In the genomic region with DNA sequence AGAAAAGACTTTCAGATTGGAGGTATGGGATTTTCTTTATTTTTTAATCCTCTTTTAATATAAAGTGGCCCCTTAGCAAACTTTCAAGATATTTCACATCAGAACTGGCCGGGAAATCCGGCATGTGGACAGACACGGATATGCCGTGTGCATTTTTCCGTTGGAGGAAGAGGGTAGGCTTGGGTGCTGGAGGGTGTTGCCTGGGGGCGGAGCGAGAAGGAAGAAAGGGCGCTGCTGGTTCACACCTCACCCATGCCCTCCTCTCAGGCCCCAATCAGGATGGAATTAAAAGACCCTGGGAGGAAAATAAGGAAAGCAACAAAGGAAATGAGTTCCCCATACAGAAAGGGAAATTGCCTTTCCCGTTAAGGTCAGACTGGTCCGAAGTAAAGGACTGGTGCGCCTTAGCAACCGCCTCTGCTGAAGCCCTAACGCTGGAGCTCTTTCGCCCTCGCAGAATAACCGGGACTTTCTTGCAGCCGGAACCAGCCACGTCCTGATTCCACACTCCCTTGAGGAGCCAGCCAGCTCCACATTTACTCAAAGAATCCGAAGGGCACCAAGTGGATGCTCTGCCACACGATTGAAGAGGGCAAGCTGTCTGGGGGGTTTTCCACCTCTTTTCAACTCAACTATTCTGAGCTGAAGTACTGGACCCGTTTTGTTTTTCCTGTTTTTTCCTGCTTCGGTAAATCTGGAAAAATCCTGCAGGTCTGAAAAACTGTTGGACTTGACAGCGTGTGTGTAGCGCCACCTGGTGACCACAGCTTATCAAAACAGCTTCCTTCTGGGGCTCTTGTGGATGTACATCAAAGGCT, we compare ENCODE assay signal across 8 cellular contexts. TPM values are rescaled to one million over a fixed set of nuclear protein-coding genes. Genes with fewer than 3 reads are reported as not detected.
DNase-seq lines count a peak whose midpoint lies in the region; ATAC-seq, FAIRE-seq and TF ChIP-seq lines count a peak whose summit lies in the region.

No MANE protein-coding gene starts in this region.

- no peak for TF ChIP-seq POLR2A in spleen (IDR thresholded peaks at IDR 0.05)

- peak; percentile 99 for TF ChIP-seq CTCF in chondrocyte (IDR thresholded peaks at IDR 0.05)
- TF ChIP-seq CTCF in kidney (IDR thresholded peaks at IDR 0.05; ENCODE audit: borderline replicate concordance, extremely low read depth, insufficient read depth) = peak; percentile 92
- peak; percentile 72 to 96 (median 81) for TF ChIP-seq CTCF in spleen (IDR thresholded peaks at IDR 0.05 in 8 of 11, conservative IDR thresholded peaks at IDR 0.05 in 3 of 11)

- FAIRE-seq in kidney (lab: Jason Lieb, UNC) = no peak

- peaks cover 3% of the 10 kb centered on the region for H3K36me3 Mint-ChIP-seq in chondrocyte (ENCODE audit: low read depth)

- peak overlapping the region; percentile 65 for H3K4me3 Mint-ChIP-seq in chondrocyte (ENCODE audit: unreplicated experiment)

- H3K27ac ChIP-seq in BLaER1 treated with 17β-estradiol and CSF1 and Interleukin-3, amounts not matched to agents 10 nM and 100 nM = peak overlapping the region; percentile 42 to 69 (median 60); a peak in 21 of 22 replicates
- H3K27ac ChIP-seq in kidney (ENCODE audit: low read depth in 2 of 2, low read length in 2 of 2) = peak overlapping the region in 1 of 2 donors; percentile 80
- peak overlapping the region; percentile 24 to 79 (median 70) for H3K27ac ChIP-seq in spleen

- H3K9me3 ChIP-seq in BLaER1 treated with 17β-estradiol and CSF1 and Interleukin-3, amounts not matched to agents 10 nM and 100 nM (replicated peaks in 1 of 11) = no peaks in the 10 kb centered on the region
- H3K9me3 ChIP-seq in HAP-1 (no peaks in the 10 kb centered on the region), kidney (ENCODE audit: control insufficient read depth in 1 of 2, low read length in 2 of 2) (no peaks in the 10 kb centered on the region), spleen (no peaks in the 10 kb centered on the region)

- peak; percentile 83 to 84 for DNase-seq in HAP-1 (ENCODE audit: low spot score in 2 of 2)
- DNase-seq in NCI-H2196 (lab: John Stamatoyannopoulos, UW; ENCODE audit: unreplicated experiment) = peak; percentile 85
- peak; percentile 72 for DNase-seq in activated CD4-positive, CD25-positive, alpha-beta regulatory T cell treated with anti-CD3 and anti-CD28 coated beads, Interleukin-2, amount 50 U/mL, for 72 hours
- DNase-seq in chondrocyte (ENCODE audit: low spot score) = no peak
- peak; percentile 86 for DNase-seq in kidney
- DNase-seq in spleen = peak; percentile 91

- H3K27ac Mint-ChIP-seq in chondrocyte (ENCODE audit: unreplicated experiment) = peak overlapping the region; percentile 42

- peak overlapping the region; percentile 35 to 68 (median 61) for H3K9ac ChIP-seq in BLaER1 treated with 17β-estradiol and CSF1 and Interleukin-3, amounts not matched to agents 10 nM and 100 nM
- H3K9ac ChIP-seq in kidney (ENCODE audit: low read length in 2 of 2) = peak overlapping the region; percentile 52 to 54

- 1 to 2% (median 1%) methylated on average over 24 of the region's 24 CpGs for WGBS in spleen, 5 donors

- H3K4me2 ChIP-seq in BLaER1 treated with 17β-estradiol and CSF1 and Interleukin-3, amounts not matched to agents 10 nM and 100 nM = peak overlapping the region; percentile 67 to 97 (median 90)

- ATAC-seq in HG03460 (IDR thresholded peaks at IDR 0.05; ENCODE audit: unreplicated experiment) = no peak

- H3K4me1 Mint-ChIP-seq in chondrocyte (ENCODE audit: low read depth) = peaks cover 18% of the 10 kb centered on the region

- no peaks in the 10 kb centered on the region for H3K27me3 Mint-ChIP-seq in chondrocyte (ENCODE audit: low read depth)

- no peaks in the 10 kb centered on the region for H3K36me3 ChIP-seq in BLaER1 treated with 17β-estradiol and CSF1 and Interleukin-3, amounts not matched to agents 10 nM and 100 nM
- H3K36me3 ChIP-seq in HAP-1 (replicated peaks) = no peaks in the 10 kb centered on the region
- no peaks in the 10 kb centered on the region for H3K36me3 ChIP-seq in kidney (ENCODE audit: control insufficient read depth in 1 of 2, insufficient read depth in 2 of 2, low read length in 2 of 2)
- H3K36me3 ChIP-seq in spleen = no peaks in the 10 kb centered on the region

- H3K4me3 ChIP-seq in BLaER1 treated with 17β-estradiol and CSF1 and Interleukin-3, amounts not matched to agents 10 nM and 100 nM = peak overlapping the region; percentile 32 to 66 (median 51)
- H3K4me3 ChIP-seq in HAP-1 = peak overlapping the region; percentile 15
- peak overlapping the region; percentile 60 to 70 for H3K4me3 ChIP-seq in kidney (ENCODE audit: low read length in 2 of 2)
- peak overlapping the region; percentile 21 to 65 (median 38) for H3K4me3 ChIP-seq in spleen

- H4K20me1 ChIP-seq in BLaER1 treated with 17β-estradiol and CSF1 and Interleukin-3, amounts not matched to agents 10 nM and 100 nM = no peaks in the 10 kb centered on the region

- H3K27me3 ChIP-seq in BLaER1 treated with 17β-estradiol and CSF1 and Interleukin-3, amounts not matched to agents 10 nM and 100 nM = no peaks in the 10 kb centered on the region
- H3K27me3 ChIP-seq in HAP-1 (ENCODE audit: low read depth) (no peaks in the 10 kb centered on the region), spleen (replicated peaks in 1 of 7) (no peaks in the 10 kb centered on the region)

- in situ Hi-C loops in HAP-1 (cut with MboI; ENCODE audit: low sequenced_read_pairs) = loop anchor here (5.0 to 10.0 kb wide), 3 partner anchors 451 to 672 kb away; no protein-coding TSS in a partner anchor

- H3K9me3 Mint-ChIP-seq in chondrocyte (ENCODE audit: low read depth) = peaks cover 2% of the 10 kb centered on the region

- peaks cover 19 to 43% (median 20%) of the 10 kb centered on the region in 10 experiments for H3K4me1 ChIP-seq in BLaER1 treated with 17β-estradiol and CSF1 and Interleukin-3, amounts not matched to agents 10 nM and 100 nM
- H3K4me1 ChIP-seq in HAP-1 (peaks cover 10% of the 10 kb centered on the region), kidney (ENCODE audit: control insufficient read depth in 1 of 2, insufficient read depth in 1 of 2, low read depth in 1 of 2, low read length in 2 of 2) (peaks cover 0 to 5% of the 10 kb centered on the region in 2 donors), spleen (peaks cover 10 to 20% (median 16%) of the 10 kb centered on the region in 6 donors)

- intact Hi-C loops in kidney (cut with DNase I) (loop anchor here (5.0 kb wide), 1 partner anchor 451 kb away; no protein-coding TSS in a partner anchor), spleen (cut with DNase I; ENCODE audit: low total_unique reads) (no loop called here)

RNA-seq across cellular contexts. Expression of a gene that starts 37.8 kb away (rescaled TPM):
- total RNA-seq in chondrocyte (not detected in 3 replicates), kidney (2.7 TPM), spleen (1 to 10 TPM in 3 of 7 donors, under 1 TPM in 3, not detected in 1; 0.68 to 2.2 (median 1.1) TPM)
- polyA plus RNA-seq in kidney (ENCODE audit: insufficient read depth, low read depth, low replicate concordance) (2.2 TPM), spleen (under 1 TPM; 0.13 to 0.91 (median 0.91) TPM)

Comparison
In these comparisons a context has a peak if more than half of its experiments do, and no peak if none do; other contexts are left out.
1. H3K4me3 ChIP-seq: peak in every context shown above with its lines; median percentile 65 in kidney; 51 in BLaER1 treated with 17β-estradiol and CSF1 and Interleukin-3, amounts not matched to agents 10 nM and 100 nM; 38 in spleen; 15 in HAP-1.